In the genomic region with DNA sequence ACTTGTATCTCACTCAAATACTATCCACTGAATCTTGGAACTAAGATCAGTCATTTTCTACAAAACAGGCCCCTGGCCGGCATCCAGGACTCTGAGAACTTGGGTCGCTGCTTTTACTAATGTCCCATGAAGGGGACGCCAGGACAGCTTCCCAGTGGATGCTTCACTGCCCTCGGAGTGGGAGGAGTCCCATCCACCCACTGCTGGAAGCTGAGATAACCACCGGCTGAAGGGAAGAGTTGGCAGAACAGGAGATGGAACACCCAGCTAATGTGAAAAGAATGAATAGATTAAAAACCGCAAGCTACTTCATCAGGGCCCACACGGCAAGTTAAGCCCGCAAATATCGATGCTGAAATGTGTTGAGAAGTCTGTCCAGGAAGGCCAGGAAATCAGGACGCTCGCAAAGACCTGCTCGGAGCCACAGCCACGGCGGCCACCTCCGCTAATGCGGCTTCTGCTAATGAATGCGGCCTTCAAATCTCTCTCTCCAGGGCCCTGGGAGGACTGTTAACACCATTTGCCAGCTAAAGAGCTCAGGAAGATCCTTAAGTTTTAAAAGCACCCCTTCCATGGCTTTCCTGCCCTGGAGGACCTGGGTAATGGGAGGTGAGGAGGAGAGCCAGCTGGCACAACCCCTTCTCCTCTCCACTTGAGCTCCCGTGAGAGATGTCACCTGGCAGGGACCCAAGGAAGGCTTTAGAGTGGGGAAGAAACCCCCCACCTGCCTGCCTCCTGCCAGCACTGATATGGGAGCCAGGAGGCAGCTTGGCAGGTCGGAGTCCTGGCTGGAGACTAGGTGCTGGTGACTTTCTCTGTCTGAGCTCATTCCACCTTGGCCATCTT, we compare ENCODE assay signal across 16 cellular contexts.
DNase-seq lines count a peak whose midpoint lies in the region; ATAC-seq, FAIRE-seq and TF ChIP-seq lines count a peak whose summit lies in the region.
"Had no signal": no experiment of that assay in that cellular context is flagged by ENCODE, and none has a peak within 500 bp of the region (broad histone marks: within the 10 kb centered on the region; RNA-seq: fewer than 3 reads in every experiment).

No MANE protein-coding gene starts in this region.

- H3K27ac ChIP-seq in BLaER1, result no peak overlapping the region
- H3K27ac ChIP-seq in pancreas, result no peak overlapping the region
- H3K27ac ChIP-seq: C4-2B, prostate gland had no signal

- H3K36me3 ChIP-seq in BLaER1 (no peaks in the 10 kb centered on the region), pancreas (no peaks in the 10 kb centered on the region)
- H3K36me3 ChIP-seq: prostate gland had no signal

- H4K20me1 ChIP-seq in BLaER1, result no peaks in the 10 kb centered on the region

- intact Hi-C loops in left ventricle myocardium superior (cut with micrococcal nuclease) (no loop called here), pancreas (cut with DNase I) (no loop called here)

- WGBS in pancreas, 2 donors, result 78 to 82% methylated on average over 19 of the region's 19 CpGs

- H3K4me3 ChIP-seq in BLaER1 (no peak overlapping the region), pancreas (no peak overlapping the region)
- H3K4me3 ChIP-seq: prostate gland had no signal

- H3K27me3 ChIP-seq in BLaER1 (no peaks in the 10 kb centered on the region), pancreas (no peaks in the 10 kb centered on the region)

- no peak for TF ChIP-seq CTCF in pancreas (IDR thresholded peaks at IDR 0.05)

- no peak overlapping the region for H3K9ac ChIP-seq in BLaER1

- H3K9me3 ChIP-seq in BLaER1, result 0 out of 2 replicates have a peak, but pooled peaks cover 3% of the 10 kb centered on the region
- no peaks in the 10 kb centered on the region for H3K9me3 ChIP-seq in pancreas
- H3K9me3 ChIP-seq: prostate gland had no signal

- ATAC-seq in left ventricle myocardium superior, result peak; percentile 65
- no peak for ATAC-seq in GM18502 (IDR thresholded peaks at IDR 0.05; ENCODE audit: poor library complexity, unreplicated experiment)
- ATAC-seq in pancreas, result no peak
- ATAC-seq: T-cell had no signal

- DNase-seq in NCI-H1092 treated with DMSO at 0.1 percent for 48 hours (lab: John Stamatoyannopoulos, UW), result peak; percentile 97
- DNase-seq in NCI-H524 treated with DMSO at 0.1 percent for 48 hours (lab: John Stamatoyannopoulos, UW), result peak; percentile 100
- DNase-seq in left ventricle myocardium superior, result no peak
- DNase-seq in stimulated activated CD4-positive, alpha-beta T cell treated with anti-CD3 and anti-CD28 coated beads, Interleukin-4, amount 100 ng/mL, for 4 hours, result no peak
- no peak for DNase-seq in COLO829 (ENCODE audit: low spot score)
- no peak for DNase-seq in pancreas
- DNase-seq: activated CD4-positive, alpha-beta T cell treated with anti-CD3 and anti-CD28 coated beads, Interleukin-2, amount 50 U/mL, for 4 hours; activated effector memory CD4-positive, alpha-beta T cell treated with anti-CD3 and anti-CD28 coated beads, Interleukin-2, amount 50 U/mL, for 16 hours; MM.1S; stimulated activated CD4-positive, alpha-beta T cell treated with anti-CD3 and anti-CD28 coated beads, Interleukin-2, amount 100 ng/mL, for 48 hours; stimulated activated naive CD4-positive, alpha-beta T cell treated with Interleukin-2 at 50 U/mL for 16 hours; T-cell had no signal

- H3K4me1 ChIP-seq in BLaER1, result peaks cover 59% of the 10 kb centered on the region
- no peaks in the 10 kb centered on the region for H3K4me1 ChIP-seq in pancreas
- H3K4me1 ChIP-seq: prostate gland had no signal

- H3K4me2 ChIP-seq in BLaER1, result peak overlapping the region; percentile 25; the same call in 1 of the 2 replicates

- no peak for FAIRE-seq in pancreas (lab: Jason Lieb, UNC)

Comparison
In these comparisons a context has a peak if more than half of its experiments do, and no peak if none do; other contexts are left out.
1. DNase-seq: peak in NCI-H1092 treated with DMSO at 0.1 percent for 48 hours (single experiment) and NCI-H524 treated with DMSO at 0.1 percent for 48 hours (single experiment); none in left ventricle myocardium superior (single experiment), stimulated activated CD4-positive, alpha-beta T cell treated with anti-CD3 and anti-CD28 coated beads, Interleukin-4, amount 100 ng/mL, for 4 hours (0 of 2), COLO829 (single experiment) and pancreas (0 of 6).